ENCODE assay signal across 15 cellular contexts in the genomic region with DNA sequence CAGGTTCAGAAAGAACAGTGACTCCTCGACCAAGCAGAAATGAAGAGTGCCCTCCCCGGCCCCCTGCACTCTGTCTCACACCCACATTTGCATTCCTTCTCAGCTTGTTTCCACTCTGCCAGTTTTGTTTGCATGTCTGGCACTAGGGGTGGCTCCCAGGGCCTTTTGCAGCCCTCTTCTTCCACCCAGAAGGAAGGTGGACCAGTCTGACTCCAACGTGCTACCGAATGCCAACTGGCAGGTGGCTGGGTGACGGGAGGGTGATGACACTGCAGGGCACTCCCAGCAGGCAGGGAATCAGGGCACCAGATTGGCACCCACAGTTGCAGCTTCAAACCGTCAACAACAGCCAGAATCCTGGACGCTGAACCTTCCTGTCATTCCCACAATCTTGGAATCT.
DNase-seq lines count a peak whose midpoint lies in the region; ATAC-seq and TF ChIP-seq lines count a peak whose summit lies in the region.
"Had no signal": no experiment of that assay in that cellular context is flagged by ENCODE, and none has a peak within 500 bp of the region (broad histone marks: within the 10 kb centered on the region; RNA-seq: fewer than 3 reads in every experiment).

No MANE protein-coding gene starts in this region.

- H3K9me3 Mint-ChIP-seq in endodermal cell (no peaks in the 10 kb centered on the region), naive B cell (peaks cover 0 to 8% (median 0%) of the 10 kb centered on the region in 7 donors)

- H3K4me3 ChIP-seq in endodermal cell (ENCODE audit: low read length), result no peak overlapping the region
- H3K4me3 ChIP-seq: SJCRH30 had no signal

- DNase-seq in NCI-H526 (lab: John Stamatoyannopoulos, UW) (peak; percentile 82 to 92), endodermal cell (peak; percentile 54), naive B cell (peak; percentile 59), activated gamma-delta T cell (lab: John Stamatoyannopoulos, UW) (no peak), GM13977 (ENCODE audit: low spot score) (no peak)
- DNase-seq: BE2C; CD4-positive, alpha-beta memory T cell; DMS79; NCI-H1092; NCI-H774; SJCRH30 had no signal

- H3K4me1 Mint-ChIP-seq in endodermal cell (peaks cover 3% of the 10 kb centered on the region), naive B cell (peaks cover 40 to 49% (median 42%) of the 10 kb centered on the region in 3 donors)
- H3K4me1 Mint-ChIP-seq: CD4-positive, alpha-beta memory T cell had no signal

- in situ Hi-C loops in GM13977 (cut with MboI; ENCODE audit: low pct_unique_long_range_greater_than_20kb, low sequenced_read_pairs, unreplicated experiment), result no loop called here

- H3K36me3 ChIP-seq in endodermal cell (ENCODE audit: control insufficient read depth, insufficient read depth, low read length), result no peaks in the 10 kb centered on the region
- H3K36me3 ChIP-seq: BE2C, SJCRH30 had no signal

- no peaks in the 10 kb centered on the region for H3K9me3 ChIP-seq in endodermal cell (ENCODE audit: control insufficient read depth, low read length)
- H3K9me3 ChIP-seq: BE2C, SJCRH30 had no signal

- no peak for TF ChIP-seq POLR2A in GM18505 (IDR thresholded peaks at IDR 0.05; ENCODE audit: borderline replicate concordance, extremely low read depth, insufficient read depth, insufficient read length)

- WGBS in endodermal cell (ENCODE audit: insufficient coverage in 1 of 2, insufficient read length in 1 of 2), 2 experiments, result 68 to 85% methylated on average over 2 to 7 of the region's 7 CpGs

- H3K27ac Mint-ChIP-seq in endodermal cell, result no peak overlapping the region
- H3K27ac Mint-ChIP-seq in naive B cell, result peak overlapping the region; percentile 56 to 94 (median 75)
- H3K27ac Mint-ChIP-seq: CD4-positive, alpha-beta memory T cell had no signal

- no peak overlapping the region for H3K9ac ChIP-seq in endodermal cell (ENCODE audit: extremely low read depth, low read length, poor library complexity, severe bottlenecking)

- no peaks in the 10 kb centered on the region for H3K4me1 ChIP-seq in endodermal cell (ENCODE audit: control insufficient read depth, insufficient read depth, low read length)
- H3K4me1 ChIP-seq: BE2C, SJCRH30 had no signal

- H3K27ac ChIP-seq in endodermal cell (ENCODE audit: low read depth, low read length), result no peak overlapping the region
- H3K27ac ChIP-seq: SJCRH30 had no signal

- ATAC-seq in GM18907 (IDR thresholded peaks at IDR 0.05; ENCODE audit: unreplicated experiment) (peak; percentile 60), naive B cell (ENCODE audit: low read depth in 2 of 2) (peak; percentile 94 to 96), HG02852 (IDR thresholded peaks at IDR 0.05; ENCODE audit: unreplicated experiment) (no peak), GM18505 (IDR thresholded peaks at IDR 0.05; ENCODE audit: unreplicated experiment) (no peak)
- ATAC-seq: HCT116 had no signal

- H3K27me3 ChIP-seq in endodermal cell (ENCODE audit: control insufficient read depth, insufficient read depth, low read length, poor library complexity, severe bottlenecking), result no peaks in the 10 kb centered on the region
- H3K27me3 ChIP-seq: BE2C, SJCRH30 had no signal

- TF ChIP-seq CTCF in endodermal cell (conservative IDR thresholded peaks at IDR 0.05), result no peak
- TF ChIP-seq CTCF in GM13977 (IDR thresholded peaks at IDR 0.05; ENCODE audit: extremely low read depth, insufficient read depth, missing control alignments), result no peak

- H3K36me3 Mint-ChIP-seq in endodermal cell (ENCODE audit: low read depth), result no peaks in the 10 kb centered on the region
- no peaks in the 10 kb centered on the region for H3K36me3 Mint-ChIP-seq in naive B cell
- H3K36me3 Mint-ChIP-seq: CD4-positive, alpha-beta memory T cell had no signal

- H3K27me3 Mint-ChIP-seq in endodermal cell (ENCODE audit: insufficient read depth), result no peaks in the 10 kb centered on the region
- no peaks in the 10 kb centered on the region for H3K27me3 Mint-ChIP-seq in naive B cell

- H3K4me3 Mint-ChIP-seq in endodermal cell (no peak overlapping the region), naive B cell (peak overlapping the region in 7 of 8 donors; percentile 48 to 86 (median 74))
- H3K4me3 Mint-ChIP-seq: CD4-positive, alpha-beta memory T cell had no signal

Comparison
In these comparisons a context has a peak if more than half of its experiments do, and no peak if none do; other contexts are left out.
1. ATAC-seq: peak in GM18907 (single experiment) and naive B cell (2 of 2); none in HG02852 (single experiment) and GM18505 (single experiment).
2. DNase-seq: peak in NCI-H526 (2 of 2), endodermal cell (single experiment) and naive B cell (single experiment); none in activated gamma-delta T cell (single experiment) and GM13977 (single experiment).